ENCODE assay signal across 8 cellular contexts in the genomic region with DNA sequence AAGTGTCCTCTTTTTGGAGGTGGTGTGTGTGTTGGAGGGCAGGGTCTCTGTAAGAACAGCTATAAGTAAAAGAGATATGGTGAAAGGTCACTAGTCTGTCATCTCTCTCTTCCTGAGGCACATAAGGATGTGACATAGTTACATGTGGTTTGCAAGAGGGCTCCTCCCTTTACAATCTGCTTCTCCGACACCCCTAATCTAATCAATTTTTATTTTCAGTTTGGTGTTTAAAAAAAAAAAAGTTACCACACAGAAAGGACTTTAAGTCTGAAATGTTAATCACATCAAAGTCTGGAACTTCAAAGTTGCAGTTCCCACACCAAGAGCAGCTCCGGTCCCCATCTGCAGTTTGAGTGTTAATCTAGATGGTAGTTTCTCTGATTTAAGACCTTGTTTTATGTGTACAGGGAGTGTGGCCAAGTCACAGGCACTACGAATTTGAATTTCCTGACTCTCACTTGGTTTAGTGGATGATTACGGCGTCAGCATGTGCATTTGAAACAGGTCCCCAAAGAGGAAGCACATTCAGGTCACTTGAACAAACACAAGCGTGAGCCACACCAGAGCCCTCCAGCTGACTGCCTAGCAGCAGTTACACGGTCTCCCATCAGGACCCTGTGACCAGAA. TPM values are rescaled to one million over a fixed set of nuclear protein-coding genes. Genes with fewer than 3 reads are reported as not detected.
DNase-seq lines count a peak whose midpoint lies in the region; ATAC-seq and TF ChIP-seq lines count a peak whose summit lies in the region.

No MANE protein-coding gene starts in this region.

- DNase-seq in GM19240 (ENCODE audit: insufficient read length, low spot score) = peak; percentile 43
- DNase-seq in activated CD4-positive, alpha-beta T cell treated with anti-CD3 and anti-CD28 coated beads, Interleukin-2, amount 10 ng/mL, durations not matched to agents 24 days and 14 days = peak; percentile 88
- DNase-seq in stimulated activated CD8-positive, alpha-beta memory T cell treated with anti-CD3 and anti-CD28 coated beads, Interleukin-12 subunit alpha, Interleukin-12 subunit beta, amount 100 ng/mL, for 24 hours (ENCODE audit: extremely low read depth) = peak; percentile 14
- DNase-seq in COLO829 (ENCODE audit: low spot score) = no peak
- no peak for DNase-seq in NCI-H146 (lab: John Stamatoyannopoulos, UW)
- DNase-seq in WERI-Rb-1 = no peak

- ATAC-seq in HG03060 (IDR thresholded peaks at IDR 0.05; ENCODE audit: low read depth, unreplicated experiment) = peak; percentile 50
- peak; percentile 46 for ATAC-seq in gastroesophageal sphincter

- peaks cover 73% of the 10 kb centered on the region for H3K4me1 Mint-ChIP-seq in activated CD4-positive, alpha-beta T cell treated with anti-CD3 and anti-CD28 coated beads, Interleukin-2, amount 10 ng/mL, durations not matched to agents 24 days and 14 days

- H3K27me3 ChIP-seq in gastroesophageal sphincter = no peaks in the 10 kb centered on the region
- H3K27me3 ChIP-seq in WERI-Rb-1 (ENCODE audit: insufficient read depth, low read depth, severe bottlenecking) = no peaks in the 10 kb centered on the region

- H3K9me3 ChIP-seq in gastroesophageal sphincter (no peaks in the 10 kb centered on the region), WERI-Rb-1 (ENCODE audit: severe bottlenecking) (no peaks in the 10 kb centered on the region)

- H3K9me3 Mint-ChIP-seq in activated CD4-positive, alpha-beta T cell treated with anti-CD3 and anti-CD28 coated beads, Interleukin-2, amount 10 ng/mL, durations not matched to agents 24 days and 14 days = no peaks in the 10 kb centered on the region

- H3K4me3 Mint-ChIP-seq in activated CD4-positive, alpha-beta T cell treated with anti-CD3 and anti-CD28 coated beads, Interleukin-2, amount 10 ng/mL, durations not matched to agents 24 days and 14 days = peak overlapping the region; percentile 89

- H3K27ac Mint-ChIP-seq in activated CD4-positive, alpha-beta T cell treated with anti-CD3 and anti-CD28 coated beads, Interleukin-2, amount 10 ng/mL, durations not matched to agents 24 days and 14 days = peak overlapping the region; percentile 97

- H3K4me1 ChIP-seq in gastroesophageal sphincter = peaks cover 15 to 94% (median 37%) of the 10 kb centered on the region in 3 donors

- H3K27ac ChIP-seq in gastroesophageal sphincter (peak overlapping the region; percentile 20 to 57 (median 41)), WERI-Rb-1 (no peak overlapping the region)

- TF ChIP-seq CTCF in gastroesophageal sphincter (IDR thresholded peaks at IDR 0.05) = no peak
- no peak for TF ChIP-seq CTCF in WERI-Rb-1 (IDR thresholded peaks at IDR 0.05; ENCODE audit: low read depth, low read length)

- H3K4me3 ChIP-seq in gastroesophageal sphincter (no peak overlapping the region), WERI-Rb-1 (ENCODE audit: low read depth, low read length) (no peak overlapping the region)

- 57 to 77% methylated on average over 3 of the region's 7 CpGs for WGBS in gastroesophageal sphincter (ENCODE audit: low coverage in 1 of 2), 2 donors

- TF ChIP-seq POLR2A in gastroesophageal sphincter (IDR thresholded peaks at IDR 0.05) = no peak

- intact Hi-C loops in activated CD4-positive, alpha-beta T cell treated with anti-CD3 and anti-CD28 coated beads, Interleukin-2, amount 10 ng/mL, durations not matched to agents 24 days and 14 days (cut with micrococcal nuclease) = loop anchor here (1.0 to 5.0 kb wide), 4 partner anchors 15 to 49 kb away; no protein-coding TSS in a partner anchor

- peaks cover 32% of the 10 kb centered on the region for H3K36me3 Mint-ChIP-seq in activated CD4-positive, alpha-beta T cell treated with anti-CD3 and anti-CD28 coated beads, Interleukin-2, amount 10 ng/mL, durations not matched to agents 24 days and 14 days (ENCODE audit: low read depth)

- H3K27me3 Mint-ChIP-seq in activated CD4-positive, alpha-beta T cell treated with anti-CD3 and anti-CD28 coated beads, Interleukin-2, amount 10 ng/mL, durations not matched to agents 24 days and 14 days = no peaks in the 10 kb centered on the region

- TF ChIP-seq EP300 in gastroesophageal sphincter (IDR thresholded peaks at IDR 0.05) = no peak

- H3K36me3 ChIP-seq in gastroesophageal sphincter (no peaks in the 10 kb centered on the region), WERI-Rb-1 (no peaks in the 10 kb centered on the region)

RNA-seq across cellular contexts. Expression of a gene that starts 53.1 kb away (rescaled TPM):
- 38.1 and 39.6 TPM in 2 replicates for total RNA-seq in activated CD4-positive, alpha-beta T cell treated with anti-CD3 and anti-CD28 coated beads, Interleukin-2, amount 10 ng/mL, durations not matched to agents 24 days and 14 days
- 10 to 100 TPM; 52.4 to 72.2 (median 59.5) TPM for total RNA-seq in gastroesophageal sphincter

Comparison
In these comparisons a context has a peak if more than half of its experiments do, and no peak if none do; other contexts are left out.
1. DNase-seq: peak in GM19240 (single experiment), activated CD4-positive, alpha-beta T cell treated with anti-CD3 and anti-CD28 coated beads, Interleukin-2, amount 10 ng/mL, durations not matched to agents 24 days and 14 days (single experiment) and stimulated activated CD8-positive, alpha-beta memory T cell treated with anti-CD3 and anti-CD28 coated beads, Interleukin-12 subunit alpha, Interleukin-12 subunit beta, amount 100 ng/mL, for 24 hours (single experiment); none in COLO829 (single experiment), NCI-H146 (single experiment) and WERI-Rb-1 (single experiment).